In genomic region chr17:76139261-76139752, GRCh38 we compare ENCODE assay signal across 15 cellular contexts. TPM values are rescaled to one million over a fixed set of nuclear protein-coding genes. Genes with fewer than 3 reads are reported as not detected.
DNase-seq lines count a peak whose midpoint lies in the region; ATAC-seq lines count a peak whose summit lies in the region.
"Had no signal": no experiment of that assay in that cellular context is flagged by ENCODE, and none has a peak within 500 bp of the region (broad histone marks: within the 10 kb centered on the region; RNA-seq: fewer than 3 reads in every experiment).

No MANE protein-coding gene starts in this region.

- no peak overlapping the region for H3K4me3 ChIP-seq in effector memory CD4-positive, alpha-beta T cell (ENCODE audit: insufficient read depth, low read depth, low read length, poor library complexity, severe bottlenecking)
- H3K4me3 ChIP-seq: K562, SK-N-MC had no signal

- H3K4me1 ChIP-seq in effector memory CD4-positive, alpha-beta T cell (ENCODE audit: control insufficient read depth, insufficient read depth, low read length, poor library complexity, severe bottlenecking) = peaks cover 39% of the 10 kb centered on the region

- peak overlapping the region; percentile 70 for H3K27ac Mint-ChIP-seq in activated naive CD8-positive, alpha-beta T cell treated with anti-CD3 and anti-CD28 coated beads, Interleukin-2, amount 10 ng/mL, durations not matched to agents 7 days and 5 days
- H3K27ac Mint-ChIP-seq in stimulated activated effector memory CD8-positive, alpha-beta T cell treated with anti-CD3 and anti-CD28 coated beads, Interleukin-12 subunit alpha, Interleukin-12 subunit beta, amount 100 ng/mL, for 72 hours = peak overlapping the region; percentile 58

- H3K9me3 ChIP-seq in effector memory CD4-positive, alpha-beta T cell (ENCODE audit: control insufficient read depth, low read length) = no peaks in the 10 kb centered on the region

- DNase-seq in NCI-H2196 (lab: John Stamatoyannopoulos, UW; ENCODE audit: unreplicated experiment) (peak; percentile 29), NCI-H2196 treated with DMSO at 0.1 percent for 48 hours (lab: John Stamatoyannopoulos, UW; ENCODE audit: unreplicated experiment) (no peak), T-helper 9 cell (no peak), LoVo (ENCODE audit: low spot score) (no peak)
- no peak for DNase-seq in activated naive CD8-positive, alpha-beta T cell treated with anti-CD3 and anti-CD28 coated beads, Interleukin-2, amount 10 ng/mL, durations not matched to agents 7 days and 5 days
- DNase-seq in stimulated activated effector memory CD8-positive, alpha-beta T cell treated with anti-CD3 and anti-CD28 coated beads, Interleukin-12 subunit alpha, Interleukin-12 subunit beta, amount 100 ng/mL, for 72 hours (ENCODE audit: low spot score in 2 of 2) = no peak
- no peak for DNase-seq in effector memory CD4-positive, alpha-beta T cell

- no peaks in the 10 kb centered on the region for H3K36me3 Mint-ChIP-seq in activated naive CD8-positive, alpha-beta T cell treated with anti-CD3 and anti-CD28 coated beads, Interleukin-2, amount 10 ng/mL, durations not matched to agents 7 days and 5 days
- peaks cover 16% of the 10 kb centered on the region for H3K36me3 Mint-ChIP-seq in stimulated activated effector memory CD8-positive, alpha-beta T cell treated with anti-CD3 and anti-CD28 coated beads, Interleukin-12 subunit alpha, Interleukin-12 subunit beta, amount 100 ng/mL, for 72 hours

- no peak for ATAC-seq in activated naive CD8-positive, alpha-beta T cell treated with anti-CD3 and anti-CD28 coated beads, Interleukin-2, amount 10 ng/mL, durations not matched to agents 7 days and 5 days (ENCODE audit: low read depth)
- ATAC-seq in stimulated activated effector memory CD8-positive, alpha-beta T cell treated with anti-CD3 and anti-CD28 coated beads, Interleukin-12 subunit alpha, Interleukin-12 subunit beta, amount 100 ng/mL, for 72 hours = no peak
- ATAC-seq: HCT116, K562, left lobe of liver had no signal

- H3K4me1 Mint-ChIP-seq in activated naive CD8-positive, alpha-beta T cell treated with anti-CD3 and anti-CD28 coated beads, Interleukin-2, amount 10 ng/mL, durations not matched to agents 7 days and 5 days = peaks cover 39% of the 10 kb centered on the region
- H3K4me1 Mint-ChIP-seq in stimulated activated effector memory CD8-positive, alpha-beta T cell treated with anti-CD3 and anti-CD28 coated beads, Interleukin-12 subunit alpha, Interleukin-12 subunit beta, amount 100 ng/mL, for 72 hours = peaks cover 51% of the 10 kb centered on the region

- POLR2A ChIA-PET in activated naive CD8-positive, alpha-beta T cell treated with anti-CD3 and anti-CD28 coated beads, Interleukin-2, amount 10 ng/mL, durations not matched to agents 7 days and 5 days (lab: Charles Lee) = no interaction called here

- H3K9me3 Mint-ChIP-seq in activated naive CD8-positive, alpha-beta T cell treated with anti-CD3 and anti-CD28 coated beads, Interleukin-2, amount 10 ng/mL, durations not matched to agents 7 days and 5 days = no peaks in the 10 kb centered on the region
- no peaks in the 10 kb centered on the region for H3K9me3 Mint-ChIP-seq in stimulated activated effector memory CD8-positive, alpha-beta T cell treated with anti-CD3 and anti-CD28 coated beads, Interleukin-12 subunit alpha, Interleukin-12 subunit beta, amount 100 ng/mL, for 72 hours

- peaks cover 16% of the 10 kb centered on the region for H3K27me3 ChIP-seq in layer of hippocampus (ENCODE audit: control insufficient read depth, insufficient read depth, low read length)
- peaks cover 7% of the 10 kb centered on the region for H3K27me3 ChIP-seq in effector memory CD4-positive, alpha-beta T cell (replicated peaks; ENCODE audit: control insufficient read depth, insufficient read depth, low read length, poor library complexity, severe bottlenecking)

- no peaks in the 10 kb centered on the region for H3K36me3 ChIP-seq in effector memory CD4-positive, alpha-beta T cell (ENCODE audit: control insufficient read depth, insufficient read depth, low read length)

- peaks cover 5% of the 10 kb centered on the region for H3K27me3 Mint-ChIP-seq in activated naive CD8-positive, alpha-beta T cell treated with anti-CD3 and anti-CD28 coated beads, Interleukin-2, amount 10 ng/mL, durations not matched to agents 7 days and 5 days

- H3K4me3 Mint-ChIP-seq in activated naive CD8-positive, alpha-beta T cell treated with anti-CD3 and anti-CD28 coated beads, Interleukin-2, amount 10 ng/mL, durations not matched to agents 7 days and 5 days = peak overlapping the region; percentile 72
- H3K4me3 Mint-ChIP-seq in stimulated activated effector memory CD8-positive, alpha-beta T cell treated with anti-CD3 and anti-CD28 coated beads, Interleukin-12 subunit alpha, Interleukin-12 subunit beta, amount 100 ng/mL, for 72 hours = peak overlapping the region; percentile 68

- H3K27ac ChIP-seq in layer of hippocampus (ENCODE audit: low read depth, low read length) = peak overlapping the region; percentile 57
- no peak overlapping the region for H3K27ac ChIP-seq in effector memory CD4-positive, alpha-beta T cell (ENCODE audit: insufficient read depth, low read length, poor library complexity, severe bottlenecking)
- H3K27ac ChIP-seq: 22Rv1, coronary artery, SK-N-MC had no signal

RNA-seq across cellular contexts. Expression of gene FOXJ1, which starts 1.7 kb away (rescaled TPM):
- total RNA-seq in activated naive CD8-positive, alpha-beta T cell treated with anti-CD3 and anti-CD28 coated beads, Interleukin-2, amount 10 ng/mL, durations not matched to agents 7 days and 5 days = 1 to 10 TPM; 5.4 to 5.8 TPM
- total RNA-seq: pulmonary artery endothelial cell had no signal

RNA-seq across cellular contexts. Expression of gene EXOC7, which starts 35.7 kb away (rescaled TPM):
- 100 to 1,000 TPM; 163 to 164 TPM for total RNA-seq in activated naive CD8-positive, alpha-beta T cell treated with anti-CD3 and anti-CD28 coated beads, Interleukin-2, amount 10 ng/mL, durations not matched to agents 7 days and 5 days
